8 cellular contexts compared by ENCODE assay signal in the genomic region with DNA sequence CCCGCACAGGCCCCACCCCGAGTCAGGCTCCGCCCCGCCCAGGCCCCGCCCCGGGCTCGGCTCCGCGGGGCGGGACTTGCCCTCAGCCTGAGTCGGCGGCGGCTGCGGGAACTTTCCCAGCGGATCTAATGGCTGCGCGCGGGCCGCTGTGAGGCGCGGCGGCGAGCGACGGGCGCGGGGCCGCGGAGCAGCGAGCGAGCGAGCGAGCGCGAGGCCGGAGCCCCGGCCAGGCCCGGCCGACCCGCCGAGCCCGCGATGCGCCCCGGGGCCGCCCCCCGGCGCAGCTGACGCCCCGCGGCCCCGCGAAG. TPM values are rescaled to one million over a fixed set of nuclear protein-coding genes. Genes with fewer than 3 reads are reported as not detected.
DNase-seq lines count a peak whose midpoint lies in the region; ATAC-seq and TF ChIP-seq lines count a peak whose summit lies in the region.

A gene with protein sequence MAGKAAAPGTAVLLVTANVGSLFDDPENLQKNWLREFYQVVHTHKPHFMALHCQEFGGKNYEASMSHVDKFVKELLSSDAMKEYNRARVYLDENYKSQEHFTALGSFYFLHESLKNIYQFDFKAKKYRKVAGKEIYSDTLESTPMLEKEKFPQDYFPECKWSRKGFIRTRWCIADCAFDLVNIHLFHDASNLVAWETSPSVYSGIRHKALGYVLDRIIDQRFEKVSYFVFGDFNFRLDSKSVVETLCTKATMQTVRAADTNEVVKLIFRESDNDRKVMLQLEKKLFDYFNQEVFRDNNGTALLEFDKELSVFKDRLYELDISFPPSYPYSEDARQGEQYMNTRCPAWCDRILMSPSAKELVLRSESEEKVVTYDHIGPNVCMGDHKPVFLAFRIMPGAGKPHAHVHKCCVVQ (plus strand): TSS at position 75 of the 308 bp plus-strand sequence. CDS start 310 bp downstream, outside the sequence.

- DNase-seq in central memory CD8-positive, alpha-beta T cell (ENCODE audit: low spot score in 2 of 2): no peak
- DNase-seq in memory B cell (ENCODE audit: low spot score in 2 of 2) (no peak), upper lobe of right lung (no peak), NCI-H1436 treated with DMSO at 0.1 percent for 48 hours (lab: John Stamatoyannopoulos, UW) (no peak)
- no peak for DNase-seq in stimulated activated CD4-positive, alpha-beta T cell treated with anti-CD3 and anti-CD28 coated beads, Interleukin-1b, Interleukin-23, amount 100 ng/mL, for 48 hours
- no peak for DNase-seq in stimulated activated CD4-positive, alpha-beta T cell treated with anti-CD3 and anti-CD28 coated beads, Interleukin-4, amount 100 ng/mL, for 1 hour

- peaks cover 36% of the 10 kb centered on the region for H3K79me2 ChIP-seq in ACC112 (ENCODE audit: control insufficient read depth, insufficient read depth, low read length, unreplicated experiment)

- H3K27ac ChIP-seq in ACC112 (ENCODE audit: low read depth, low read length) (peak within 1 kb of the TSS; percentile 26; the same call in 1 of the 2 replicates), HUES48 (ENCODE audit: low read depth, low read length) (no peak within 1 kb of the TSS), upper lobe of right lung (peak within 1 kb of the TSS; percentile 82)

- peaks cover 10% of the 10 kb centered on the region for H3K27me3 Mint-ChIP-seq in central memory CD8-positive, alpha-beta T cell
- H3K27me3 Mint-ChIP-seq in memory B cell: no peaks in the 10 kb centered on the region

- H3K9me3 ChIP-seq in HUES48 (ENCODE audit: control insufficient read depth, insufficient read depth, low read length) (no peaks in the 10 kb centered on the region), upper lobe of right lung (no peaks in the 10 kb centered on the region)

- peak within 1 kb of the TSS; percentile 82 for H3K27ac Mint-ChIP-seq in central memory CD8-positive, alpha-beta T cell (ENCODE audit: low read depth)
- peak within 1 kb of the TSS; percentile 94 for H3K27ac Mint-ChIP-seq in memory B cell

- no peaks in the 10 kb centered on the region for H3K9me3 Mint-ChIP-seq in central memory CD8-positive, alpha-beta T cell
- no peaks in the 10 kb centered on the region for H3K9me3 Mint-ChIP-seq in memory B cell

- H3K9ac ChIP-seq in HUES48 (ENCODE audit: low read depth, low read length): peak within 1 kb of the TSS; percentile 67

- peak within 1 kb of the TSS; percentile 9 for H2AFZ ChIP-seq in ACC112 (ENCODE audit: low read length, unreplicated experiment)

- peaks cover 45% of the 10 kb centered on the region for H3K4me1 ChIP-seq in ACC112 (ENCODE audit: control insufficient read depth, insufficient read depth, low read length, unreplicated experiment)
- H3K4me1 ChIP-seq in HUES48 (ENCODE audit: control insufficient read depth, insufficient read depth, low read length): peaks cover 33% of the 10 kb centered on the region
- H3K4me1 ChIP-seq in upper lobe of right lung: peaks cover 39% of the 10 kb centered on the region

- H3K4me1 Mint-ChIP-seq in central memory CD8-positive, alpha-beta T cell: peaks cover 41% of the 10 kb centered on the region
- H3K4me1 Mint-ChIP-seq in memory B cell: peaks cover 42% of the 10 kb centered on the region

- no peak for ATAC-seq in central memory CD8-positive, alpha-beta T cell (replicated peaks; ENCODE audit: extremely low read depth, poor library complexity, severe bottlenecking)
- ATAC-seq in memory B cell (ENCODE audit: low read depth) (no peak), upper lobe of right lung (no peak)

- peak within 1 kb of the TSS; percentile 91 for H3K4me3 Mint-ChIP-seq in central memory CD8-positive, alpha-beta T cell
- peak within 1 kb of the TSS; percentile 93 for H3K4me3 Mint-ChIP-seq in memory B cell

- intact Hi-C loops in upper lobe of right lung (cut with DNase I): no loop called here

- H3K27me3 ChIP-seq in ACC112 (ENCODE audit: insufficient read depth, low read length) (no peaks in the 10 kb centered on the region), HUES48 (ENCODE audit: control insufficient read depth, insufficient read depth, low read length) (peaks cover 15% of the 10 kb centered on the region), upper lobe of right lung (no peaks in the 10 kb centered on the region)

- H3K4me3 ChIP-seq in ACC112 (ENCODE audit: low read depth, low read length) (peak within 1 kb of the TSS; percentile 90), HUES48 (ENCODE audit: low read depth, low read length) (peak within 1 kb of the TSS; percentile 72), upper lobe of right lung (peak within 1 kb of the TSS; percentile 80)

- peaks cover 8% of the 10 kb centered on the region for H3K36me3 Mint-ChIP-seq in central memory CD8-positive, alpha-beta T cell (ENCODE audit: insufficient read depth)
- H3K36me3 Mint-ChIP-seq in memory B cell: peaks cover 4% of the 10 kb centered on the region

- no peak for TF ChIP-seq CTCF in upper lobe of right lung (IDR thresholded peaks at IDR 0.05)

- H3K36me3 ChIP-seq in ACC112 (ENCODE audit: insufficient read depth, low read length) (no peaks in the 10 kb centered on the region), HUES48 (ENCODE audit: control insufficient read depth, insufficient read depth, low read length) (no peaks in the 10 kb centered on the region), upper lobe of right lung (no peaks in the 10 kb centered on the region)

RNA-seq across cellular contexts. Expression of the gene that starts here (rescaled TPM):
- total RNA-seq in upper lobe of right lung: 38.3 TPM
